In the genomic region with DNA sequence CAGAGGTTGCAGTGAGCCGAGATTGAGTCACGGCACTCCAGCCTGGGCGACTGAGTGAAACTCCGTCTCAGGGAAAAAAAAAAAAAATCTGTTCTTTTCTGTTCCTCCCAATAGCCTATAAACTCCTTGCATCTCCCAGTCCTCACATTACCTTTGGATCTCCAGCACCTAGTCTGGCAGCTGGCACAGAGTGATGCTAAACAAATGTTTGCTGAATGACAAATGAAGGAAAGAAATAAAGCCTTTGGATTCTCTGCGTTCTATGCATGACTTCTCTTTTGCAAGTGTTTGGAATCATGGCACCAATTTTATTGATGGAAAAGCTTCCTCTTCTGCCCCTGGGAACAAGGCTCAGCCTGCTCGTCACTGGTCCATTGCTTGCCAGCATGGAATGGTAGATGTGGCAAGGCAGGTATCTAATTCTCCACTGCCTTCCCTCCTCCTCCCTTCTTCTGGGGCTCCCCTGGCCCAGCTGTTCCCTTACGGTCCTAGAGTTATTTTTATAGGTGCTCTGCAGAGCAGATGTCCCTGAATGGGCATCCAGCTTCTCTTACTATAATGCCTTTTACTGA, we compare ENCODE assay signal across 29 cellular contexts. TPM values are rescaled to one million over a fixed set of nuclear protein-coding genes. Genes with fewer than 3 reads are reported as not detected.
DNase-seq lines count a peak whose midpoint lies in the region; ATAC-seq and TF ChIP-seq lines count a peak whose summit lies in the region.
"Had no signal": no experiment of that assay in that cellular context is flagged by ENCODE, and none has a peak within 500 bp of the region (broad histone marks: within the 10 kb centered on the region; RNA-seq: fewer than 3 reads in every experiment).

No MANE protein-coding gene starts in this region.

- no peak overlapping the region for H3K4me3 ChIP-seq in LNCaP clone FGC (ENCODE audit: low read depth, low read length)
- H3K4me3 ChIP-seq in PC-3 (ENCODE audit: low read length), result peak overlapping the region; percentile 13; the same call in 1 of the 2 replicates
- H3K4me3 ChIP-seq: dorsolateral prefrontal cortex, esophagus muscularis mucosa, GM23248, left ventricle myocardium inferior, neural progenitor cell, suprapubic skin had no signal

- intact Hi-C loops in PC-3 (cut with micrococcal nuclease), result loop anchor here (5.0 kb wide), 2 partner anchors 45 to 55 kb away; partner anchors contain the start of gene FYN

- H3K4me1 ChIP-seq in PC-3 (ENCODE audit: insufficient read depth, low read length), result peaks cover 37% of the 10 kb centered on the region
- H3K4me1 ChIP-seq: esophagus muscularis mucosa, left ventricle myocardium inferior, parathyroid adenoma, suprapubic skin had no signal

- TF ChIP-seq CTCF in LNCaP clone FGC (IDR thresholded peaks at IDR 0.05; ENCODE audit: control insufficient read depth, extremely low read depth, insufficient read depth) (no peak), PC-3 (conservative IDR thresholded peaks at IDR 0.05; ENCODE audit: low read depth, low read length) (no peak)

- H3K9me2 ChIP-seq in PC-3 (replicated peaks; ENCODE audit: low read length), result no peaks in the 10 kb centered on the region

- H2AFZ ChIP-seq in PC-3 (ENCODE audit: low read length), result no peak overlapping the region
- H2AFZ ChIP-seq: GM23248, neural progenitor cell, parathyroid adenoma had no signal

- CTCF ChIA-PET in PC-3 (lab: Charles Lee), result interaction anchor here (0.6 kb wide), 2 partner anchors 11 to 117 kb away, joined by 3 to 5 read pairs; no protein-coding TSS in a partner anchor
- CTCF ChIA-PET in activated CD4-positive, alpha-beta T cell treated with anti-CD3 and anti-CD28 coated beads, Interleukin-2, amount 10 ng/mL, durations not matched to agents 7 days and 5 days (lab: Charles Lee), result interaction anchor here (1.0 to 1.7 kb wide), 4 partner anchors 8 to 12 kb away, joined by 3 to 5 read pairs (median 4); no protein-coding TSS in a partner anchor

- peaks cover 4% of the 10 kb centered on the region for H3K36me3 Mint-ChIP-seq in activated CD4-positive, alpha-beta T cell treated with anti-CD3 and anti-CD28 coated beads, Interleukin-2, amount 10 ng/mL, durations not matched to agents 7 days and 5 days (ENCODE audit: low read depth)
- H3K36me3 Mint-ChIP-seq: neural progenitor cell had no signal

- no peaks in the 10 kb centered on the region for H3K27me3 ChIP-seq in PC-3 (ENCODE audit: low read length)
- H3K27me3 ChIP-seq: BE2C, dorsolateral prefrontal cortex, esophagus muscularis mucosa, neural progenitor cell, suprapubic skin had no signal

- no peaks in the 10 kb centered on the region for H3K36me3 ChIP-seq in PC-3 (ENCODE audit: low read depth, low read length)
- H3K36me3 ChIP-seq: BE2C, esophagus muscularis mucosa, left ventricle myocardium inferior, neural progenitor cell, suprapubic skin had no signal

- no peaks in the 10 kb centered on the region for H3K27me3 Mint-ChIP-seq in activated CD4-positive, alpha-beta T cell treated with anti-CD3 and anti-CD28 coated beads, Interleukin-2, amount 10 ng/mL, durations not matched to agents 7 days and 5 days
- H3K27me3 Mint-ChIP-seq: T-helper 17 cell had no signal

- H4K20me1 ChIP-seq in PC-3 (ENCODE audit: low read length), result no peaks in the 10 kb centered on the region

- no peaks in the 10 kb centered on the region for H3K79me2 ChIP-seq in PC-3 (ENCODE audit: low read length)
- H3K79me2 ChIP-seq: parathyroid adenoma had no signal

- H3K4me3 Mint-ChIP-seq in activated CD4-positive, alpha-beta T cell treated with anti-CD3 and anti-CD28 coated beads, Interleukin-2, amount 10 ng/mL, durations not matched to agents 7 days and 5 days, result no peak overlapping the region
- H3K4me3 Mint-ChIP-seq: neural progenitor cell, T-helper 17 cell had no signal

- H3K9me3 Mint-ChIP-seq in activated CD4-positive, alpha-beta T cell treated with anti-CD3 and anti-CD28 coated beads, Interleukin-2, amount 10 ng/mL, durations not matched to agents 7 days and 5 days, result peaks cover 4% of the 10 kb centered on the region

- peak; percentile 87 for ATAC-seq in PC-3
- ATAC-seq: activated naive CD4-positive, alpha-beta T cell treated with anti-CD3 and anti-CD28 coated beads, Interleukin-2, amount 50 U/mL, for 72 hours; Right ventricle myocardium inferior; T-helper 17 cell had no signal

- H3K27ac ChIP-seq in PC-3 (ENCODE audit: low read length), result peak overlapping the region; percentile 97
- H3K27ac ChIP-seq: dorsolateral prefrontal cortex, esophagus muscularis mucosa, GM23248, left ventricle myocardium inferior, neural progenitor cell, parathyroid adenoma, suprapubic skin had no signal

- H3K9me3 ChIP-seq in PC-3 (ENCODE audit: low read length), result peaks cover 7% of the 10 kb centered on the region; the same call in 1 of the 2 replicates
- H3K9me3 ChIP-seq: BE2C, suprapubic skin had no signal

- BruUV-seq in PC-3 (replicated peaks; lab: Mats Ljungman, UMichigan), result no TSS peak

- peaks cover 9% of the 10 kb centered on the region for H3K4me1 Mint-ChIP-seq in activated CD4-positive, alpha-beta T cell treated with anti-CD3 and anti-CD28 coated beads, Interleukin-2, amount 10 ng/mL, durations not matched to agents 7 days and 5 days
- H3K4me1 Mint-ChIP-seq: T-helper 17 cell had no signal

- POLR2A ChIA-PET in PC-3 (lab: Charles Lee; ENCODE audit: unreplicated experiment), result no interaction called here
- POLR2A ChIA-PET in activated CD4-positive, alpha-beta T cell treated with anti-CD3 and anti-CD28 coated beads, Interleukin-2, amount 10 ng/mL, durations not matched to agents 7 days and 5 days (lab: Charles Lee), result no interaction called here

- peak overlapping the region; percentile 70 for H3K9ac ChIP-seq in PC-3 (ENCODE audit: low read length)
- H3K9ac ChIP-seq: GM23248, neural progenitor cell, parathyroid adenoma had no signal

- peaks cover 4% of the 10 kb centered on the region for H3F3A ChIP-seq in PC-3 (ENCODE audit: low read length, unreplicated experiment)

- no peak overlapping the region for H3K27ac Mint-ChIP-seq in activated CD4-positive, alpha-beta T cell treated with anti-CD3 and anti-CD28 coated beads, Interleukin-2, amount 10 ng/mL, durations not matched to agents 7 days and 5 days
- H3K27ac Mint-ChIP-seq: activated T-helper 2 cell treated with anti-CD3 and anti-CD28 coated beads, Interferon-gamma antibody, Interleukin-2, Interleukin-4, amounts not matched to agents 10 μg/mL and 5 μg/mL and 100 μg/mL, durations not matched to agents 14 hours and 24 hours and 36 hours; neural progenitor cell; T-helper 17 cell had no signal

- H3K4me2 ChIP-seq in PC-3 (ENCODE audit: low read length), result peak overlapping the region; percentile 70
- H3K4me2 ChIP-seq: neural progenitor cell had no signal

- peak; percentile 67 for DNase-seq in NCI-H748 treated with DMSO at 0.1 percent for 48 hours (lab: John Stamatoyannopoulos, UW)
- DNase-seq in NCI-H748 (lab: John Stamatoyannopoulos, UW; ENCODE audit: unreplicated experiment), result no peak
- peak; percentile 51 for DNase-seq in LNCaP clone FGC (ENCODE audit: low read depth)
- peak; percentile 91 for DNase-seq in PC-3
- DNase-seq in activated CD4-positive, alpha-beta T cell treated with anti-CD3 and anti-CD28 coated beads, Interleukin-2, amount 10 ng/mL, durations not matched to agents 7 days and 5 days, result no peak
- no peak for DNase-seq in NCI-H1105 treated with DMSO at 0.1 percent for 48 hours (lab: John Stamatoyannopoulos, UW)
- DNase-seq in activated CD4-positive, CD25-positive, alpha-beta regulatory T cell (lab: John Stamatoyannopoulos, UW), result no peak
- DNase-seq: activated CD4-positive, alpha-beta T cell treated with anti-CD3 and anti-CD28 coated beads for 1 hour; amygdala; BE2C; dorsolateral prefrontal cortex; foreskin fibroblast; GM23248; head of caudate nucleus; islet precursor cell; left ventricle myocardium inferior; mesendoderm; NCI-H1048; NCI-H1930; small intestine; stimulated activated naive CD4-positive, alpha-beta T cell; T-helper 17 cell had no signal

RNA-seq across cellular contexts. Expression of gene FYN, which starts 53.6 kb away (rescaled TPM):
- total RNA-seq in PC-3 (2014; rRNA removed), result 27.6 and 57.4 TPM in 2 replicates
- 100 to 1,000 TPM; 179 to 225 TPM for total RNA-seq in activated CD4-positive, alpha-beta T cell treated with anti-CD3 and anti-CD28 coated beads, Interleukin-2, amount 10 ng/mL, durations not matched to agents 7 days and 5 days

Comparison
In these comparisons a context has a peak if more than half of its experiments do, and no peak if none do; other contexts are left out.
1. DNase-seq: peak in NCI-H748 treated with DMSO at 0.1 percent for 48 hours (single experiment), LNCaP clone FGC (single experiment) and PC-3 (single experiment); none in NCI-H748 (single experiment), activated CD4-positive, alpha-beta T cell treated with anti-CD3 and anti-CD28 coated beads, Interleukin-2, amount 10 ng/mL, durations not matched to agents 7 days and 5 days (single experiment), NCI-H1105 treated with DMSO at 0.1 percent for 48 hours (single experiment) and activated CD4-positive, CD25-positive, alpha-beta regulatory T cell (0 of 4).